Comparison of ENCODE assay signal across 9 cellular contexts in genomic region chr1:159867322-159868064, GRCh38. TPM values are rescaled to one million over a fixed set of nuclear protein-coding genes. Genes with fewer than 3 reads are reported as not detected.
DNase-seq lines count a peak whose midpoint lies in the region; ATAC-seq and TF ChIP-seq lines count a peak whose summit lies in the region.
"Had no signal": no experiment of that assay in that cellular context is flagged by ENCODE, and none has a peak within 500 bp of the region (broad histone marks: within the 10 kb centered on the region; RNA-seq: fewer than 3 reads in every experiment).

No MANE protein-coding gene starts in this region.

- no peak overlapping the region for H3K27ac Mint-ChIP-seq in glutamatergic neuron (ENCODE audit: unreplicated experiment)
- H3K27ac Mint-ChIP-seq in activated naive CD8-positive, alpha-beta T cell treated with anti-CD3 and anti-CD28 coated beads, Interleukin-2, amount 50 U/mL, for 24 hours: no peak overlapping the region

- H3K4me1 ChIP-seq in RWPE2 (ENCODE audit: insufficient read depth, poor library complexity, severe bottlenecking) (peaks cover 25% of the 10 kb centered on the region), upper lobe of left lung (peaks cover 0 to 11% (median 8%) of the 10 kb centered on the region in 4 donors)
- H3K4me1 ChIP-seq: SJSA1 had no signal

- DNase-seq in NCI-H1417 treated with DMSO at 0.1 percent for 48 hours (lab: John Stamatoyannopoulos, UW) (peak; percentile 37), RWPE2 (ENCODE audit: low spot score) (no peak), iPS-NIHi7 (ENCODE audit: extremely low spot score) (peak; percentile 69), upper lobe of left lung (peak; percentile 66 to 87), glutamatergic neuron (no peak), activated gamma-delta T cell treated with Interleukin-2 at 50 U/mL for 16 hours (no peak)
- no peak for DNase-seq in activated naive CD8-positive, alpha-beta T cell treated with anti-CD3 and anti-CD28 coated beads, Interleukin-2, amount 50 U/mL, for 24 hours

- TF ChIP-seq POLR2A in upper lobe of left lung (IDR thresholded peaks at IDR 0.05): peak in 1 of 4 donors; percentile 36

- H3K27me3 ChIP-seq in RWPE2 (ENCODE audit: insufficient read depth, poor library complexity, severe bottlenecking): no peaks in the 10 kb centered on the region
- H3K27me3 ChIP-seq in upper lobe of left lung: no peaks in the 10 kb centered on the region
- H3K27me3 ChIP-seq: SJSA1 had no signal

- H3K9me3 Mint-ChIP-seq in glutamatergic neuron (ENCODE audit: unreplicated experiment): peaks cover 2% of the 10 kb centered on the region
- H3K9me3 Mint-ChIP-seq in activated naive CD8-positive, alpha-beta T cell treated with anti-CD3 and anti-CD28 coated beads, Interleukin-2, amount 50 U/mL, for 24 hours: no peaks in the 10 kb centered on the region

- peaks cover 5% of the 10 kb centered on the region for H3K4me1 Mint-ChIP-seq in glutamatergic neuron (ENCODE audit: low read depth, unreplicated experiment)
- peaks cover 12% of the 10 kb centered on the region for H3K4me1 Mint-ChIP-seq in activated naive CD8-positive, alpha-beta T cell treated with anti-CD3 and anti-CD28 coated beads, Interleukin-2, amount 50 U/mL, for 24 hours

- ATAC-seq in RWPE2 (ENCODE audit: low read depth) (peak; percentile 70), upper lobe of left lung (ENCODE audit: low FRiP score in 2 of 2) (peak; percentile 57 to 90), HG03196 (IDR thresholded peaks at IDR 0.05; ENCODE audit: unreplicated experiment) (no peak)
- ATAC-seq in activated naive CD8-positive, alpha-beta T cell treated with anti-CD3 and anti-CD28 coated beads, Interleukin-2, amount 50 U/mL, for 24 hours: no peak

- H3K9me3 ChIP-seq in RWPE2 (ENCODE audit: severe bottlenecking): no peaks in the 10 kb centered on the region
- H3K9me3 ChIP-seq in upper lobe of left lung: no peaks in the 10 kb centered on the region
- H3K9me3 ChIP-seq: SJSA1 had no signal

- H3K4me3 ChIP-seq in RWPE2 (ENCODE audit: severe bottlenecking): no peak overlapping the region
- H3K4me3 ChIP-seq in upper lobe of left lung: no peak overlapping the region
- H3K4me3 ChIP-seq: SJSA1 had no signal

- no peak for TF ChIP-seq EP300 in upper lobe of left lung (IDR thresholded peaks at IDR 0.05)

- no peaks in the 10 kb centered on the region for H3K36me3 Mint-ChIP-seq in glutamatergic neuron (ENCODE audit: unreplicated experiment)
- H3K36me3 Mint-ChIP-seq in activated naive CD8-positive, alpha-beta T cell treated with anti-CD3 and anti-CD28 coated beads, Interleukin-2, amount 50 U/mL, for 24 hours (ENCODE audit: low read depth): no peaks in the 10 kb centered on the region

- H3K27me3 Mint-ChIP-seq in glutamatergic neuron (ENCODE audit: unreplicated experiment): peaks cover 8% of the 10 kb centered on the region
- H3K27me3 Mint-ChIP-seq in activated naive CD8-positive, alpha-beta T cell treated with anti-CD3 and anti-CD28 coated beads, Interleukin-2, amount 50 U/mL, for 24 hours: peaks cover 7% of the 10 kb centered on the region

- peak overlapping the region; percentile 47 for H3K27ac ChIP-seq in RWPE2 (ENCODE audit: poor library complexity, severe bottlenecking)
- peak overlapping the region in 3 of 4 donors; percentile 26 to 47 (median 33) for H3K27ac ChIP-seq in upper lobe of left lung
- H3K27ac ChIP-seq: SJSA1 had no signal

- TF ChIP-seq CTCF in RWPE2 (IDR thresholded peaks at IDR 0.05; ENCODE audit: poor library complexity, severe bottlenecking) (no peak), upper lobe of left lung (IDR thresholded peaks at IDR 0.05) (no peak), glutamatergic neuron (IDR thresholded peaks at IDR 0.05; ENCODE audit: partially characterized antibody, unreplicated experiment) (no peak)

- WGBS in upper lobe of left lung, 2 donors: 42 to 49% methylated on average over 10 to 13 of the region's 13 CpGs

- H3K36me3 ChIP-seq in RWPE2 (ENCODE audit: low read depth) (no peaks in the 10 kb centered on the region), upper lobe of left lung (no peaks in the 10 kb centered on the region)
- H3K36me3 ChIP-seq: SJSA1 had no signal

- no peak overlapping the region for H3K4me3 Mint-ChIP-seq in glutamatergic neuron (ENCODE audit: unreplicated experiment)
- H3K4me3 Mint-ChIP-seq in activated naive CD8-positive, alpha-beta T cell treated with anti-CD3 and anti-CD28 coated beads, Interleukin-2, amount 50 U/mL, for 24 hours: no peak overlapping the region

RNA-seq across cellular contexts. Expression of gene VSIG8, which starts 5.0 kb away (rescaled TPM):
- total RNA-seq in upper lobe of left lung: under 1 TPM in 1 of 6 donors, not detected in 5; 0.34 TPM
- not detected for total RNA-seq in glutamatergic neuron (ENCODE audit: unreplicated experiment)
- total RNA-seq: SJSA1 had no signal

RNA-seq across cellular contexts. Expression of gene CFAP45, which starts 32.5 kb away (rescaled TPM):
- total RNA-seq in upper lobe of left lung (10 to 100 TPM in 2 of 6 donors, 1 to 10 TPM in 4; 1.2 to 34.6 (median 9.0) TPM), glutamatergic neuron (ENCODE audit: unreplicated experiment) (0.49 TPM)

RNA-seq across cellular contexts. Expression of gene SLAMF8, which starts 40.8 kb away (rescaled TPM):
- total RNA-seq in upper lobe of left lung (10 to 100 TPM in 5 of 6 donors, 1 to 10 TPM in 1; 4.1 to 50.3 (median 27.6) TPM), glutamatergic neuron (ENCODE audit: unreplicated experiment) (not detected)
- total RNA-seq: SJSA1 had no signal

RNA-seq across cellular contexts. Expression of gene TAGLN2, which starts 57.8 kb away (rescaled TPM):
- total RNA-seq in upper lobe of left lung: 1,000 to 10,000 TPM in 1 of 6 donors, 100 to 1,000 TPM in 5; 167 to 1,014 (median 605) TPM
- 160 TPM for total RNA-seq in glutamatergic neuron (ENCODE audit: unreplicated experiment)

Comparison
In these comparisons a context has a peak if more than half of its experiments do, and no peak if none do; other contexts are left out.
1. DNase-seq: peak in NCI-H1417 treated with DMSO at 0.1 percent for 48 hours (single experiment), iPS-NIHi7 (single experiment) and upper lobe of left lung (2 of 2); none in RWPE2 (single experiment), glutamatergic neuron (single experiment), activated naive CD8-positive, alpha-beta T cell treated with anti-CD3 and anti-CD28 coated beads, Interleukin-2, amount 50 U/mL, for 24 hours (single experiment) and activated gamma-delta T cell treated with Interleukin-2 at 50 U/mL for 16 hours (single experiment).
2. ATAC-seq: peak in RWPE2 (single experiment) and upper lobe of left lung (2 of 2); none in HG03196 (single experiment) and activated naive CD8-positive, alpha-beta T cell treated with anti-CD3 and anti-CD28 coated beads, Interleukin-2, amount 50 U/mL, for 24 hours (single experiment).